16 cellular contexts compared by ENCODE assay signal in genomic region chr12:52346596-52346995, GRCh38. TPM values are rescaled to one million over a fixed set of nuclear protein-coding genes. Genes with fewer than 3 reads are reported as not detected.
DNase-seq lines count a peak whose midpoint lies in the region; ATAC-seq and TF ChIP-seq lines count a peak whose summit lies in the region.
"Had no signal": no experiment of that assay in that cellular context is flagged by ENCODE, and none has a peak within 500 bp of the region (broad histone marks: within the 10 kb centered on the region; RNA-seq: fewer than 3 reads in every experiment).

No MANE protein-coding gene starts in this region.

- peak in 1 of 2 donors; percentile 58 for TF ChIP-seq POLR2A in thyroid gland (IDR thresholded peaks at IDR 0.05)

- TF ChIP-seq CTCF in lower lobe of right lung (IDR thresholded peaks at IDR 0.05) (no peak), thyroid gland (IDR thresholded peaks at IDR 0.05) (no peak), GM10248 (IDR thresholded peaks at IDR 0.05; ENCODE audit: control extremely low read depth, extremely low read depth, low read depth, missing control alignments) (no peak)

- H3K9me3 ChIP-seq in lower lobe of right lung (peaks cover 6% of the 10 kb centered on the region), thyroid gland (no peaks in the 10 kb centered on the region)

- intact Hi-C loops in Right ventricle myocardium superior (cut with DNase I) (no loop called here), cardiac septum (cut with DNase I) (no loop called here), lower lobe of right lung (cut with DNase I) (no loop called here), thyroid gland (cut with DNase I) (no loop called here)

- H3K27ac ChIP-seq in lower lobe of right lung: no peak overlapping the region
- H3K27ac ChIP-seq in thyroid gland: peak overlapping the region; percentile 67 to 95 (median 93)
- H3K27ac ChIP-seq: tibial nerve had no signal

- 8 to 22% methylated on average over 3 to 4 of the region's 4 CpGs for WGBS in thyroid gland, 2 donors

- peaks cover 7% of the 10 kb centered on the region for H3K4me1 ChIP-seq in lower lobe of right lung
- H3K4me1 ChIP-seq in thyroid gland: peaks cover 71 to 82% of the 10 kb centered on the region in 2 donors

- POLR2A ChIA-PET in GM10248 (lab: Yijun Ruan, JAX): no interaction called here

- H3K36me3 ChIP-seq in lower lobe of right lung (no peaks in the 10 kb centered on the region), thyroid gland (no peaks in the 10 kb centered on the region)
- H3K36me3 ChIP-seq: tibial nerve had no signal

- H3K27me3 ChIP-seq in lower lobe of right lung (ENCODE audit: low read depth) (no peaks in the 10 kb centered on the region), thyroid gland (no peaks in the 10 kb centered on the region)

- DNase-seq in Right ventricle myocardium superior (no peak), cardiac septum (ENCODE audit: low spot score) (no peak), cerebellar cortex (ENCODE audit: low spot score) (peak; percentile 3), lower lobe of right lung (no peak), thyroid gland (peak; percentile 62 to 83), GM10248 (ENCODE audit: extremely low spot score) (no peak), AG08395 (ENCODE audit: low spot score) (no peak), NCI-H1092 (lab: John Stamatoyannopoulos, UW) (no peak)
- DNase-seq: activated B cell treated with CpG ODN at 0.5 μM for 24 hours; activated naive CD4-positive, alpha-beta T cell treated with anti-CD3 and anti-CD28 coated beads for 36 hours; Caco-2; central memory CD4-positive, alpha-beta T cell; NCI-H187; NCI-H524; stimulated activated CD8-positive, alpha-beta memory T cell treated with anti-CD3 and anti-CD28 coated beads, Interleukin-4, amount 100 ng/mL, for 48 hours had no signal

- CTCF ChIA-PET in GM10248 (lab: Yijun Ruan, JAX): interaction anchor here (1.2 kb wide), 1 partner anchor 26 kb away, joined by 3 read pairs; no protein-coding TSS in a partner anchor

- peak; percentile 84 for ATAC-seq in Right ventricle myocardium superior (ENCODE audit: poor library complexity)
- ATAC-seq in lower lobe of right lung: peak; percentile 59 to 72

- H3K4me3 ChIP-seq in lower lobe of right lung (no peak overlapping the region), thyroid gland (replicated peaks in 1 of 3) (no peak overlapping the region)
- H3K4me3 ChIP-seq: tibial nerve had no signal

RNA-seq across cellular contexts. Expression of gene KRT85, which starts 20.7 kb away (rescaled TPM):
- total RNA-seq in Right ventricle myocardium superior (not detected), cardiac septum (not detected), lower lobe of right lung (not detected), thyroid gland (not detected)
- total RNA-seq: activated B cell treated with CpG ODN at 0.5 μM for 24 hours; activated naive CD4-positive, alpha-beta T cell treated with anti-CD3 and anti-CD28 coated beads for 36 hours; Caco-2; tibial nerve had no signal

RNA-seq across cellular contexts. Expression of gene KRT83, which starts 25.4 kb away (rescaled TPM):
- total RNA-seq in Right ventricle myocardium superior (not detected), cardiac septum (not detected), lower lobe of right lung (not detected), thyroid gland (under 1 TPM in 3 of 4 donors, not detected in 1; 0.22 to 0.46 (median 0.40) TPM)
- total RNA-seq: activated B cell treated with CpG ODN at 0.5 μM for 24 hours; activated naive CD4-positive, alpha-beta T cell treated with anti-CD3 and anti-CD28 coated beads for 36 hours; Caco-2; tibial nerve had no signal

RNA-seq across cellular contexts. Expression of gene KRT84, which starts 38.9 kb away (rescaled TPM):
- not detected for total RNA-seq in Right ventricle myocardium superior
- total RNA-seq in cardiac septum: not detected
- total RNA-seq in lower lobe of right lung: not detected
- not detected for total RNA-seq in thyroid gland
- total RNA-seq: activated B cell treated with CpG ODN at 0.5 μM for 24 hours; activated naive CD4-positive, alpha-beta T cell treated with anti-CD3 and anti-CD28 coated beads for 36 hours; Caco-2; tibial nerve had no signal

RNA-seq across cellular contexts. Expression of gene KRT81, which starts 55.3 kb away (rescaled TPM):
- total RNA-seq in Right ventricle myocardium superior: not detected
- total RNA-seq in cardiac septum: not detected
- total RNA-seq in lower lobe of right lung: not detected
- total RNA-seq in thyroid gland: under 1 TPM in 2 of 4 donors, not detected in 2; 0.11 to 0.71 TPM
- total RNA-seq: activated B cell treated with CpG ODN at 0.5 μM for 24 hours; activated naive CD4-positive, alpha-beta T cell treated with anti-CD3 and anti-CD28 coated beads for 36 hours; tibial nerve had no signal

RNA-seq across cellular contexts. Expression of gene KRT82, which starts 59.5 kb away (rescaled TPM):
- not detected for total RNA-seq in Right ventricle myocardium superior
- total RNA-seq in cardiac septum: not detected
- total RNA-seq in lower lobe of right lung: not detected
- not detected for total RNA-seq in thyroid gland
- total RNA-seq: activated B cell treated with CpG ODN at 0.5 μM for 24 hours; activated naive CD4-positive, alpha-beta T cell treated with anti-CD3 and anti-CD28 coated beads for 36 hours; Caco-2; tibial nerve had no signal

Comparison
In these comparisons a context has a peak if more than half of its experiments do, and no peak if none do; other contexts are left out.
1. DNase-seq: peak in cerebellar cortex (single experiment) and thyroid gland (2 of 2); none in Right ventricle myocardium superior (single experiment), cardiac septum (single experiment), lower lobe of right lung (single experiment), GM10248 (single experiment), AG08395 (single experiment) and NCI-H1092 (single experiment).